In genomic region chr17:77129568-77130301, GRCh38 we compare ENCODE assay signal across 1 cellular context.
TF ChIP-seq lines count a peak whose summit lies in the region.

No MANE protein-coding gene starts in this region.

TF ChIP-seq in IMR-90, 13 proteins besides CTCF, POLR2A, EP300 and RAD21 (continued from another document):
- TF ChIP-seq USF2 (IDR thresholded peaks at IDR 0.05; ENCODE audit: low read depth, low read length): no peak
